ENCODE assay signal across 14 cellular contexts in the genomic region with DNA sequence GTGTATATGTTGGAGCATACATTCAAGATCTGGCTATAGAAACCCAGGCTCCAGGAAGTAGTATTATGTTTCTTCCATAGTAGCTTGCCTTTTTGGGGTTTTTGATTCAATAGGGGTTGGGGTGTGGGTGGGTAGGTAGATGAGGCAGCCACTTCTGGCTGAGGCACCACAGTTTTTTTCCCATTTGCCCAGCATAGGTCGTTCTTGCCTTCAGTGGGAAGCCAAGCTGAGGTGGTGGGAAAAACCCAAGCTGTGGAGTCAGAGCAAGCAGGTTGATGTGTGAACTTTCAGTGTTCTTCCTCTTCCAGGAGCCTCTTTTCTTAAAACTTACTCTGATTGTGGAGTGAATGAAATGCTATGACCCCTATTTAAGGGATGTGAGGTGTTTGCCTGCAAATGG.
"Had no signal": no experiment of that assay in that cellular context is flagged by ENCODE, and none has a peak within 500 bp of the region (broad histone marks: within the 10 kb centered on the region; RNA-seq: fewer than 3 reads in every experiment).

No MANE protein-coding gene starts in this region.

- H3K9me3 Mint-ChIP-seq: activated CD4-positive, alpha-beta T cell treated with anti-CD3 and anti-CD28 coated beads, Interleukin-2, amount 10 ng/mL, durations not matched to agents 7 days and 5 days; neural progenitor cell; stimulated activated naive B cell treated with anti-CD40 and anti-IgM and Interleukin-4, amounts not matched to agents 10 μg/mL and 1 μg/mL and 100 μg/mL, for 72 hours; T-helper 1 cell treated with Interleukin-12 subunit alpha and Interleukin-12 subunit beta and Interleukin-4 antibody, amounts not matched to agents 30 μg/mL and 1 μg/mL, for 36 hours had no signal

- H3K27me3 Mint-ChIP-seq: activated CD4-positive, alpha-beta T cell treated with anti-CD3 and anti-CD28 coated beads, Interleukin-2, amount 10 ng/mL, durations not matched to agents 7 days and 5 days; type B pancreatic cell had no signal

- DNase-seq: activated CD4-positive, alpha-beta T cell treated with anti-CD3 and anti-CD28 coated beads, Interleukin-2, amount 10 ng/mL, durations not matched to agents 7 days and 5 days; aorta; effector CD8-positive, alpha-beta T cell; esophagus squamous epithelium; hippocampal formation; left ventricle myocardium inferior; naive B cell; right lobe of liver; RPMI8226; stimulated activated naive B cell treated with anti-CD40 and anti-IgM and Interleukin-4, amounts not matched to agents 10 μg/mL and 1 μg/mL and 100 μg/mL, for 72 hours; WERI-Rb-1 had no signal

- H3K4me3 Mint-ChIP-seq: activated CD4-positive, alpha-beta T cell treated with anti-CD3 and anti-CD28 coated beads, Interleukin-2, amount 10 ng/mL, durations not matched to agents 7 days and 5 days; naive B cell; neural progenitor cell; stimulated activated naive B cell treated with anti-CD40 and anti-IgM and Interleukin-4, amounts not matched to agents 10 μg/mL and 1 μg/mL and 100 μg/mL, for 72 hours; T-helper 1 cell treated with Interleukin-12 subunit alpha and Interleukin-12 subunit beta and Interleukin-4 antibody, amounts not matched to agents 30 μg/mL and 1 μg/mL, for 36 hours; type B pancreatic cell had no signal

- H3K4me1 Mint-ChIP-seq: activated CD4-positive, alpha-beta T cell treated with anti-CD3 and anti-CD28 coated beads, Interleukin-2, amount 10 ng/mL, durations not matched to agents 7 days and 5 days; naive B cell; neural progenitor cell had no signal

- ATAC-seq: right lobe of liver had no signal

- H3K27ac Mint-ChIP-seq: activated CD4-positive, alpha-beta T cell treated with anti-CD3 and anti-CD28 coated beads, Interleukin-2, amount 10 ng/mL, durations not matched to agents 7 days and 5 days; neural progenitor cell; stimulated activated naive B cell treated with anti-CD40 and anti-IgM and Interleukin-4, amounts not matched to agents 10 μg/mL and 1 μg/mL and 100 μg/mL, for 72 hours; T-helper 1 cell treated with Interleukin-12 subunit alpha and Interleukin-12 subunit beta and Interleukin-4 antibody, amounts not matched to agents 30 μg/mL and 1 μg/mL, for 36 hours; type B pancreatic cell had no signal
